38 cellular contexts compared by ENCODE assay signal in genomic region chr19:38294090-38294489, GRCh38. TPM values are rescaled to one million over a fixed set of nuclear protein-coding genes. Genes with fewer than 3 reads are reported as not detected.
A peak's percentile ranks its signal among the peaks of the same experiment; 100 is the strongest.
DNase-seq lines count a peak whose midpoint lies in the region; ATAC-seq and TF ChIP-seq lines count a peak whose summit lies in the region.
"Had no signal": no experiment of that assay in that cellular context is flagged by ENCODE, and none has a peak within 500 bp of the region (broad histone marks: within the 10 kb centered on the region; RNA-seq: fewer than 3 reads in every experiment).

No MANE protein-coding gene starts in this region.

- no peak for TF ChIP-seq CTCF in HEK293 (tag by site-specific recombination; IDR thresholded peaks at IDR 0.05)
- no peak for TF ChIP-seq CTCF in glutamatergic neuron (IDR thresholded peaks at IDR 0.05; ENCODE audit: partially characterized antibody, unreplicated experiment)
- no peak for TF ChIP-seq CTCF in progenitor cell of endocrine pancreas (IDR thresholded peaks at IDR 0.05; ENCODE audit: unreplicated experiment)

- H3K27me3 ChIP-seq in Karpas-422 (ENCODE audit: low read length): no peaks in the 10 kb centered on the region
- H3K27me3 ChIP-seq: ascending aorta, cardiac muscle cell, esophagus muscularis mucosa, foreskin keratinocyte, hepatocyte, ovary, Peyer's patch, testis had no signal

- ATAC-seq in HG02763 (IDR thresholded peaks at IDR 0.05; ENCODE audit: unreplicated experiment): no peak
- ATAC-seq: foreskin keratinocyte; left cardiac atrium; mucosa of descending colon; natural killer cell; stimulated activated naive B cell treated with anti-CD40 and anti-IgM and Interleukin-4, amounts not matched to agents 10 μg/mL and 1 μg/mL and 100 μg/mL, for 72 hours had no signal

- peaks cover 3% of the 10 kb centered on the region for H3K9me3 Mint-ChIP-seq in glutamatergic neuron (ENCODE audit: unreplicated experiment)
- no peaks in the 10 kb centered on the region for H3K9me3 Mint-ChIP-seq in progenitor cell of endocrine pancreas (ENCODE audit: low read depth)
- H3K9me3 Mint-ChIP-seq: activated CD4-positive, alpha-beta T cell treated with anti-CD3 and anti-CD28 coated beads, Interleukin-2, amount 10 ng/mL, durations not matched to agents 7 days and 5 days; activated naive CD8-positive, alpha-beta T cell treated with anti-CD3 and anti-CD28 coated beads for 36 hours; CD4-positive, CD25-positive, alpha-beta regulatory T cell; natural killer cell; stimulated activated naive B cell treated with anti-CD40 and anti-IgM and Interleukin-4, amounts not matched to agents 10 μg/mL and 1 μg/mL and 100 μg/mL, for 72 hours had no signal

- H3K4me3 Mint-ChIP-seq in glutamatergic neuron (ENCODE audit: unreplicated experiment) (no peak overlapping the region), progenitor cell of endocrine pancreas (ENCODE audit: low read depth) (no peak overlapping the region)
- H3K4me3 Mint-ChIP-seq: activated CD4-positive, alpha-beta T cell treated with anti-CD3 and anti-CD28 coated beads, Interleukin-2, amount 10 ng/mL, durations not matched to agents 7 days and 5 days; activated naive CD8-positive, alpha-beta T cell treated with anti-CD3 and anti-CD28 coated beads for 36 hours; CD4-positive, CD25-positive, alpha-beta regulatory T cell; natural killer cell; stimulated activated naive B cell treated with anti-CD40 and anti-IgM and Interleukin-4, amounts not matched to agents 10 μg/mL and 1 μg/mL and 100 μg/mL, for 72 hours had no signal

- no peak overlapping the region for H3K9ac ChIP-seq in Karpas-422 (ENCODE audit: low read length)
- H3K9ac ChIP-seq: KMS-11 had no signal

- H3K4me3 ChIP-seq in HEK293 (ENCODE audit: low read depth, low read length) (no peak overlapping the region), Karpas-422 (ENCODE audit: low read length) (no peak overlapping the region)
- H3K4me3 ChIP-seq: A549, ascending aorta, cardiac muscle cell, esophagus muscularis mucosa, hepatocyte, lung, mucosa of descending colon, ovary, Peyer's patch, testis had no signal

- no peaks in the 10 kb centered on the region for H3K9me2 ChIP-seq in Karpas-422 (replicated peaks; ENCODE audit: insufficient read depth, low read length)

- H3K27me3 Mint-ChIP-seq in glutamatergic neuron (ENCODE audit: unreplicated experiment): no peaks in the 10 kb centered on the region
- no peaks in the 10 kb centered on the region for H3K27me3 Mint-ChIP-seq in progenitor cell of endocrine pancreas
- H3K27me3 Mint-ChIP-seq: activated CD4-positive, alpha-beta T cell treated with anti-CD3 and anti-CD28 coated beads, Interleukin-2, amount 10 ng/mL, durations not matched to agents 7 days and 5 days; activated naive CD8-positive, alpha-beta T cell treated with anti-CD3 and anti-CD28 coated beads for 36 hours; CD4-positive, CD25-positive, alpha-beta regulatory T cell; stimulated activated naive B cell treated with anti-CD40 and anti-IgM and Interleukin-4, amounts not matched to agents 10 μg/mL and 1 μg/mL and 100 μg/mL, for 72 hours had no signal

- no peaks in the 10 kb centered on the region for H3K36me3 Mint-ChIP-seq in glutamatergic neuron (ENCODE audit: unreplicated experiment)
- peaks cover 12% of the 10 kb centered on the region for H3K36me3 Mint-ChIP-seq in progenitor cell of endocrine pancreas (ENCODE audit: insufficient read depth)
- H3K36me3 Mint-ChIP-seq: activated naive CD8-positive, alpha-beta T cell treated with anti-CD3 and anti-CD28 coated beads for 36 hours; natural killer cell had no signal

- H3K27ac Mint-ChIP-seq in glutamatergic neuron (ENCODE audit: unreplicated experiment) (peak overlapping the region; percentile 33), progenitor cell of endocrine pancreas (peak overlapping the region; percentile 73)
- H3K27ac Mint-ChIP-seq: activated CD4-positive, alpha-beta T cell treated with anti-CD3 and anti-CD28 coated beads, Interleukin-2, amount 10 ng/mL, durations not matched to agents 7 days and 5 days; activated naive CD8-positive, alpha-beta T cell treated with anti-CD3 and anti-CD28 coated beads for 36 hours; CD4-positive, CD25-positive, alpha-beta regulatory T cell; natural killer cell; stimulated activated naive B cell treated with anti-CD40 and anti-IgM and Interleukin-4, amounts not matched to agents 10 μg/mL and 1 μg/mL and 100 μg/mL, for 72 hours had no signal

- H3K4me1 ChIP-seq in HEK293 (ENCODE audit: control insufficient read depth, insufficient read depth, low read length) (no peaks in the 10 kb centered on the region), Karpas-422 (ENCODE audit: low read length) (no peaks in the 10 kb centered on the region)
- H3K4me1 ChIP-seq: Peyer's patch, testis had no signal

- H4K20me1 ChIP-seq in Karpas-422 (ENCODE audit: insufficient read depth, low read depth, low read length): no peaks in the 10 kb centered on the region

- H3K4me2 ChIP-seq in Karpas-422 (ENCODE audit: low read depth, low read length, poor library complexity, severe bottlenecking): no peak overlapping the region
- H3K4me2 ChIP-seq: A549, hepatocyte, KMS-11 had no signal

- CTCF ChIA-PET in HEK293 (lab: Yijun Ruan, JAX): interaction anchor here (0.7 to 1.6 kb wide), 4 partner anchors 9 to 61 kb away, joined by 3 to 7 read pairs (median 4); partner anchors contain the start of gene CATSPERG

- H3K27ac ChIP-seq in HEK293 (ENCODE audit: extremely low read depth, low read depth, low read length): no peak overlapping the region
- H3K27ac ChIP-seq in angular gyrus (ENCODE audit: low read depth, low read length): peak overlapping the region; percentile 10
- H3K27ac ChIP-seq in Karpas-422 (ENCODE audit: low read length): no peak overlapping the region
- H3K27ac ChIP-seq: A549, ascending aorta, cardiac muscle cell, esophagus muscularis mucosa, foreskin keratinocyte, hepatocyte, HL-60, KMS-11, ovary, Peyer's patch, testis, WERI-Rb-1 had no signal

- no peaks in the 10 kb centered on the region for H3K79me2 ChIP-seq in Karpas-422 (ENCODE audit: low read length)
- H3K79me2 ChIP-seq: hepatocyte had no signal

- no peak overlapping the region for H2AFZ ChIP-seq in Karpas-422 (ENCODE audit: low read length)
- H2AFZ ChIP-seq: hepatocyte had no signal

- H3K9me3 ChIP-seq in HEK293 (ENCODE audit: control insufficient read depth, insufficient read depth, low read depth, low read length) (no peaks in the 10 kb centered on the region), Karpas-422 (ENCODE audit: low read length) (no peaks in the 10 kb centered on the region)
- H3K9me3 ChIP-seq: A549, ascending aorta, esophagus muscularis mucosa, mucosa of descending colon, ovary, Peyer's patch, testis had no signal

- peaks cover 17% of the 10 kb centered on the region for H3K4me1 Mint-ChIP-seq in glutamatergic neuron (ENCODE audit: low read depth, unreplicated experiment)
- H3K4me1 Mint-ChIP-seq in progenitor cell of endocrine pancreas (ENCODE audit: low read depth): no peaks in the 10 kb centered on the region
- H3K4me1 Mint-ChIP-seq: activated CD4-positive, alpha-beta T cell treated with anti-CD3 and anti-CD28 coated beads, Interleukin-2, amount 10 ng/mL, durations not matched to agents 7 days and 5 days; activated naive CD8-positive, alpha-beta T cell treated with anti-CD3 and anti-CD28 coated beads for 36 hours; CD4-positive, CD25-positive, alpha-beta regulatory T cell; natural killer cell had no signal

- POLR2A ChIA-PET in HEK293 (lab: Yijun Ruan, JAX): interaction anchor here (0.7 to 1.8 kb wide), 2 partner anchors 28 to 632 kb away, joined by 3 to 5 read pairs; no protein-coding TSS in a partner anchor

- H3K36me3 ChIP-seq in HEK293 (ENCODE audit: control insufficient read depth in 2 of 2, insufficient read depth in 1 of 2, low read length in 2 of 2): peaks cover 29 to 40% of the 10 kb centered on the region in 2 experiments; a peak in 2 of 3 replicates
- H3K36me3 ChIP-seq in Karpas-422 (ENCODE audit: insufficient read depth, low read length): no peaks in the 10 kb centered on the region
- H3K36me3 ChIP-seq: ovary, WERI-Rb-1 had no signal

- DNase-seq in glutamatergic neuron: no peak
- no peak for DNase-seq in progenitor cell of endocrine pancreas (ENCODE audit: low spot score, unreplicated experiment)
- DNase-seq in Karpas-422: no peak
- DNase-seq in NCI-H146 (lab: John Stamatoyannopoulos, UW): no peak
- DNase-seq in NCI-H526 treated with DMSO at 0.1 percent for 48 hours (lab: John Stamatoyannopoulos, UW): no peak
- DNase-seq: activated CD4-positive, alpha-beta T cell treated with anti-CD3 and anti-CD28 coated beads, Interleukin-2, amount 10 ng/mL, durations not matched to agents 7 days and 5 days; activated gamma-delta T cell; activated naive CD8-positive, alpha-beta T cell treated with anti-CD3 and anti-CD28 coated beads for 36 hours; CD4-positive, CD25-positive, alpha-beta regulatory T cell; cortex of kidney; foreskin keratinocyte; left cardiac atrium; mucosa of descending colon; natural killer cell; NCI-H1436; NCI-H345; ovary; Peyer's patch; SIG-M5; small intestine; stimulated activated naive B cell treated with anti-CD40 and anti-IgM and Interleukin-4, amounts not matched to agents 10 μg/mL and 1 μg/mL and 100 μg/mL, for 72 hours; SW 1271; T1000; testis; WERI-Rb-1 had no signal

TF ChIP-seq in HEK293, 187 proteins besides CTCF, POLR2A, EP300 and RAD21 (continues in another document):
- TF ChIP-seq IKZF3 (tag by site-specific recombination; IDR thresholded peaks at IDR 0.05) (no peak), ZBTB17 (tag by site-specific recombination; IDR thresholded peaks at IDR 0.05) (peak; percentile 28; the same call in 1 of the 2 replicates), ZNF501 (tag by site-specific recombination; IDR thresholded peaks at IDR 0.05) (no peak), ZNF621 (tag by site-specific recombination; IDR thresholded peaks at IDR 0.05) (no peak), MEIS1 (CRISPR knock-in tag; IDR thresholded peaks at IDR 0.05; ENCODE audit: borderline replicate concordance) (no peak), ZNF830 (tag by site-specific recombination; IDR thresholded peaks at IDR 0.05; ENCODE audit: low read depth) (no peak)

RNA-seq across cellular contexts. Expression of gene C19orf33, which starts 10.0 kb away (rescaled TPM):
- total RNA-seq in glutamatergic neuron (ENCODE audit: unreplicated experiment) (1.1 TPM), progenitor cell of endocrine pancreas (3.0 and 3.5 TPM in 2 replicates)
- not detected in 2 replicates for total RNA-seq in Karpas-422 (2014; rRNA removed; shearing (Covaris generic); ENCODE audit: low replicate concordance)
- total RNA-seq: activated CD4-positive, alpha-beta T cell treated with anti-CD3 and anti-CD28 coated beads, Interleukin-2, amount 10 ng/mL, durations not matched to agents 7 days and 5 days; activated CD8-positive, alpha-beta memory T cell treated with anti-CD3 and anti-CD28 coated beads for 36 hours; activated naive CD8-positive, alpha-beta T cell treated with anti-CD3 and anti-CD28 coated beads for 36 hours; ascending aorta; CD4-positive, CD25-positive, alpha-beta regulatory T cell; H4 had no signal

RNA-seq across cellular contexts. Expression of gene YIF1B, which starts 21.7 kb away (rescaled TPM):
- 101 TPM for total RNA-seq in glutamatergic neuron (ENCODE audit: unreplicated experiment)
- 29.6 and 31.3 TPM in 2 replicates for total RNA-seq in progenitor cell of endocrine pancreas
- 31.0 and 58.0 TPM in 2 replicates for total RNA-seq in Karpas-422 (2014; rRNA removed; shearing (Covaris generic); ENCODE audit: low replicate concordance)

RNA-seq across cellular contexts. Expression of gene KCNK6, which starts 25.6 kb away (rescaled TPM):
- total RNA-seq in glutamatergic neuron (ENCODE audit: unreplicated experiment) (2.7 TPM), progenitor cell of endocrine pancreas (0.43 and 0.53 TPM in 2 replicates)
- total RNA-seq in Karpas-422 (2014; rRNA removed; shearing (Covaris generic); ENCODE audit: low replicate concordance): not detected in 2 replicates
- total RNA-seq: H4 had no signal

RNA-seq across cellular contexts. Expression of gene SPINT2, which starts 29.7 kb away (rescaled TPM):
- 78.9 TPM for total RNA-seq in glutamatergic neuron (ENCODE audit: unreplicated experiment)
- 519 and 559 TPM in 2 replicates for total RNA-seq in progenitor cell of endocrine pancreas
- 0.22 and 1.7 TPM in 2 replicates for total RNA-seq in Karpas-422 (2014; rRNA removed; shearing (Covaris generic); ENCODE audit: low replicate concordance)

RNA-seq across cellular contexts. Expression of gene PPP1R14A, which starts 37.9 kb away (rescaled TPM):
- total RNA-seq in glutamatergic neuron (ENCODE audit: unreplicated experiment) (327 TPM), progenitor cell of endocrine pancreas (15.2 and 17.2 TPM in 2 replicates)
- not detected in 2 replicates for total RNA-seq in Karpas-422 (2014; rRNA removed; shearing (Covaris generic); ENCODE audit: low replicate concordance)
- total RNA-seq: activated CD4-positive, alpha-beta T cell treated with anti-CD3 and anti-CD28 coated beads, Interleukin-2, amount 10 ng/mL, durations not matched to agents 7 days and 5 days; activated naive CD8-positive, alpha-beta T cell treated with anti-CD3 and anti-CD28 coated beads for 36 hours; H4 had no signal
